Comparison of ENCODE assay signal across 2 cellular contexts in the genomic region with DNA sequence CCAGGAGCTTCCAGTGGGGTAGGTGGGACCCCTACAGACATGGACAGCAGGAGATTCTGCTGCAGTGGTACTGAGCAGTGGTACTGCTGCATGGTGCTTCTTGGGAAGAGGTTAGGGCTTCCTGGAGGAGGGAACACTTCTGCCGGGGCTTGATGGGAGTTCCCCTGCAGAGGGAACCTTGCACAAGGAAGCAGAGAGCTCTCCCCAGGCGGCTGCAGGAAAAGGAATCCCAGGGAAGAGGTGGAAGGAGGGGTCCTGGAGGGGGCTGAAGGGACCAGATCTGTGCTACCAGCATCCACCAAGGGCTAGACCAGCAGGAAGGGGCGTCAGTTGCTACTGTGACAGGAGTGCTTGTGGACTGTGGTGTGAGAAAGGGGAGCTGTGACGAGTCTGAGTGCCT.
TF ChIP-seq lines count a peak whose summit lies in the region.

No MANE protein-coding gene starts in this region.

TF ChIP-seq in SK-N-SH, 30 proteins besides CTCF, POLR2A, EP300 and RAD21:
- TF ChIP-seq JUND (IDR thresholded peaks at IDR 0.05) (no peak), NFIC (IDR thresholded peaks at IDR 0.05; ENCODE audit: borderline replicate concordance) (no peak), RFX5 (IDR thresholded peaks at IDR 0.05; ENCODE audit: low read length) (no peak), USF1 (IDR thresholded peaks at IDR 0.05; ENCODE audit: borderline replicate concordance, low read depth) (no peak), RCOR1 (IDR thresholded peaks at IDR 0.05; ENCODE audit: low read length) (no peak), ZBTB33 (IDR thresholded peaks at IDR 0.05; ENCODE audit: borderline replicate concordance, low read depth) (no peak), PBX3 (IDR thresholded peaks at IDR 0.05) (no peak), MAX (IDR thresholded peaks at IDR 0.05; ENCODE audit: low read depth) (no peak), POLR2AphosphoS5 (IDR thresholded peaks at IDR 0.05; ENCODE audit: low read depth, low read length) (no peak), NRF1 (IDR thresholded peaks at IDR 0.05; ENCODE audit: low read depth, low read length) (no peak), GABPA (IDR thresholded peaks at IDR 0.05; ENCODE audit: low read depth) (no peak), FOXJ3 (CRISPR knock-in tag; IDR thresholded peaks at IDR 0.05) (no peak)
- TF ChIP-seq, protein P1, sequence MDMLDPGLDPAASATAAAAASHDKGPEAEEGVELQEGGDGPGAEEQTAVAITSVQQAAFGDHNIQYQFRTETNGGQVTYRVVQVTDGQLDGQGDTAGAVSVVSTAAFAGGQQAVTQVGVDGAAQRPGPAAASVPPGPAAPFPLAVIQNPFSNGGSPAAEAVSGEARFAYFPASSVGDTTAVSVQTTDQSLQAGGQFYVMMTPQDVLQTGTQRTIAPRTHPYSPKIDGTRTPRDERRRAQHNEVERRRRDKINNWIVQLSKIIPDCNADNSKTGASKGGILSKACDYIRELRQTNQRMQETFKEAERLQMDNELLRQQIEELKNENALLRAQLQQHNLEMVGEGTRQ (IDR thresholded peaks at IDR 0.05; ENCODE audit: borderline replicate concordance, low read depth, low read length): no peak
TF ChIP-seq in SK-N-SH: peak in this region for 0.

TF ChIP-seq in SK-N-SH treated with all-trans-retinoic acid at 6 μM for 48 hours, 23 proteins besides CTCF, POLR2A, EP300 and RAD21:
- TF ChIP-seq, protein P2, sequence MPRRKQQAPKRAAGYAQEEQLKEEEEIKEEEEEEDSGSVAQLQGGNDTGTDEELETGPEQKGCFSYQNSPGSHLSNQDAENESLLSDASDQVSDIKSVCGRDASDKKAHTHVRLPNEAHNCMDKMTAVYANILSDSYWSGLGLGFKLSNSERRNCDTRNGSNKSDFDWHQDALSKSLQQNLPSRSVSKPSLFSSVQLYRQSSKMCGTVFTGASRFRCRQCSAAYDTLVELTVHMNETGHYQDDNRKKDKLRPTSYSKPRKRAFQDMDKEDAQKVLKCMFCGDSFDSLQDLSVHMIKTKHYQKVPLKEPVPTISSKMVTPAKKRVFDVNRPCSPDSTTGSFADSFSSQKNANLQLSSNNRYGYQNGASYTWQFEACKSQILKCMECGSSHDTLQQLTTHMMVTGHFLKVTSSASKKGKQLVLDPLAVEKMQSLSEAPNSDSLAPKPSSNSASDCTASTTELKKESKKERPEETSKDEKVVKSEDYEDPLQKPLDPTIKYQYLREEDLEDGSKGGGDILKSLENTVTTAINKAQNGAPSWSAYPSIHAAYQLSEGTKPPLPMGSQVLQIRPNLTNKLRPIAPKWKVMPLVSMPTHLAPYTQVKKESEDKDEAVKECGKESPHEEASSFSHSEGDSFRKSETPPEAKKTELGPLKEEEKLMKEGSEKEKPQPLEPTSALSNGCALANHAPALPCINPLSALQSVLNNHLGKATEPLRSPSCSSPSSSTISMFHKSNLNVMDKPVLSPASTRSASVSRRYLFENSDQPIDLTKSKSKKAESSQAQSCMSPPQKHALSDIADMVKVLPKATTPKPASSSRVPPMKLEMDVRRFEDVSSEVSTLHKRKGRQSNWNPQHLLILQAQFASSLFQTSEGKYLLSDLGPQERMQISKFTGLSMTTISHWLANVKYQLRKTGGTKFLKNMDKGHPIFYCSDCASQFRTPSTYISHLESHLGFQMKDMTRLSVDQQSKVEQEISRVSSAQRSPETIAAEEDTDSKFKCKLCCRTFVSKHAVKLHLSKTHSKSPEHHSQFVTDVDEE (CRISPR knock-in tag; IDR thresholded peaks at IDR 0.05): no peak
